In genomic region chr6:53361549-53362031, GRCh38 we compare ENCODE assay signal across 1 cellular context.
TF ChIP-seq lines count a peak whose summit lies in the region.

No MANE protein-coding gene starts in this region.

TF ChIP-seq in K562, 482 proteins besides CTCF, POLR2A, EP300 and RAD21 (continued from another document):
- TF ChIP-seq STAT5A (IDR thresholded peaks at IDR 0.05; ENCODE audit: borderline replicate concordance, low read length) (peak; percentile 34; the same call in 1 of the 2 replicates), ZNF561 (CRISPR knock-in tag; conservative IDR thresholded peaks at IDR 0.05) (no peak), FUS (optimal IDR thresholded peaks at IDR 0.05; ENCODE audit: low read depth, low read length) (no peak), ZNF184 (CRISPR knock-in tag; IDR thresholded peaks at IDR 0.05) (no peak), FOXP1 (CRISPR knock-in tag; IDR thresholded peaks at IDR 0.05) (no peak), ZZZ3 (IDR thresholded peaks at IDR 0.05) (no peak), ZNF764 (CRISPR knock-in tag; IDR thresholded peaks at IDR 0.05; ENCODE audit: low read depth) (no peak), TCF7L2 (IDR thresholded peaks at IDR 0.05; ENCODE audit: low read depth, low read length) (no peak), HMGN3 (IDR thresholded peaks at IDR 0.05; ENCODE audit: borderline replicate concordance, extremely low read depth, insufficient read length, low read depth, low read length) (no peak), ZNF311 (CRISPR knock-in tag; IDR thresholded peaks at IDR 0.05) (no peak), MECOM (CRISPR knock-in tag; IDR thresholded peaks at IDR 0.05) (no peak), ZNF280A (IDR thresholded peaks at IDR 0.05; ENCODE audit: low read depth, partially characterized antibody) (no peak), KAT2B (IDR thresholded peaks at IDR 0.05; ENCODE audit: low read depth, low read length) (no peak), KDM1A (IDR thresholded peaks at IDR 0.05) (peak; percentile 50 to 64; a peak in 2 of 4 replicates), SREBF1 (IDR thresholded peaks at IDR 0.05; ENCODE audit: borderline replicate concordance, low read depth, low read length) (no peak), ARID1B (IDR thresholded peaks at IDR 0.05) (peak; percentile 54), RFX1 (IDR thresholded peaks at IDR 0.05) (no peak), HLTF (IDR thresholded peaks at IDR 0.05) (no peak)
TF ChIP-seq in K562: peak in this region for 14.
